26 cellular contexts compared by ENCODE assay signal in the genomic region with DNA sequence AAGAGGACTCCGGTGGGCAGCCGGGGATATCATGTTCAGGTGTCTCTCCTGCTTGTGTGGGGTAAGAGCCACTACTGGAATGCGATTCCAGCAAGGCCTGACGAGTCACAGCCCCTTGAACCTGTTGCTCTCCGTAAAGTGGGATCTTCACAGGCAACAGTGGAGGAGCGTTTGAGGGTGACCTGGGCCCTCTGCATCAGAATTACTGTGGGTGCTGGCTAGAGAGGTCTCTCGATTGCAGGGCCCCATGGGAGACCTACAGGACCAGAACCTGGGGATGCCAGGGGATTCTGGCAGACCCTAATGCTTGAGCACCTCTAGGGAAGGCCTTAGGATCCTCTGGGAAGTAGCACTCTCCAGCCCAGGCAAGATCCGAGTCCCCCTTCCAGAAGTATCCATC. TPM values are rescaled to one million over a fixed set of nuclear protein-coding genes. Genes with fewer than 3 reads are reported as not detected.
"Had no signal": no experiment of that assay in that cellular context is flagged by ENCODE, and none has a peak within 500 bp of the region (broad histone marks: within the 10 kb centered on the region; RNA-seq: fewer than 3 reads in every experiment).

No MANE protein-coding gene starts in this region.

- H3K27ac Mint-ChIP-seq: activated CD4-positive, alpha-beta memory T cell treated with anti-CD3 and anti-CD28 coated beads for 36 hours; activated CD4-positive, alpha-beta T cell treated with anti-CD3 and anti-CD28 coated beads, Interleukin-2, amount 10 ng/mL, durations not matched to agents 7 days and 5 days; activated naive CD4-positive, alpha-beta T cell treated with anti-CD3 and anti-CD28 coated beads for 36 hours; activated naive CD8-positive, alpha-beta T cell; brain had no signal

- H3K9me3 Mint-ChIP-seq: activated CD4-positive, alpha-beta memory T cell treated with anti-CD3 and anti-CD28 coated beads for 36 hours; activated CD4-positive, alpha-beta T cell treated with anti-CD3 and anti-CD28 coated beads, Interleukin-2, amount 10 ng/mL, durations not matched to agents 7 days and 5 days; activated naive CD4-positive, alpha-beta T cell treated with anti-CD3 and anti-CD28 coated beads for 36 hours; activated T-cell treated with anti-CD3 and anti-CD28 coated beads, Interleukin-2, amount 50 U/mL, for 4 hours; central memory CD8-positive, alpha-beta T cell had no signal

- H3K27me3 Mint-ChIP-seq: activated CD4-positive, alpha-beta memory T cell treated with anti-CD3 and anti-CD28 coated beads for 36 hours; activated CD4-positive, alpha-beta T cell treated with anti-CD3 and anti-CD28 coated beads, Interleukin-2, amount 10 ng/mL, durations not matched to agents 7 days and 5 days; activated naive CD8-positive, alpha-beta T cell; central memory CD8-positive, alpha-beta T cell had no signal

- DNase-seq: activated CD4-positive, alpha-beta memory T cell treated with anti-CD3 and anti-CD28 coated beads for 36 hours; activated CD4-positive, alpha-beta T cell treated with anti-CD3 and anti-CD28 coated beads, Interleukin-2, amount 10 ng/mL, durations not matched to agents 7 days and 5 days; activated CD4-positive, CD25-positive, alpha-beta regulatory T cell; activated CD8-positive, alpha-beta memory T cell treated with anti-CD3 and anti-CD28 coated beads for 24 hours; activated gamma-delta T cell; activated naive CD4-positive, alpha-beta T cell treated with anti-CD3 and anti-CD28 coated beads for 36 hours; activated T-cell treated with anti-CD3 and anti-CD28 coated beads, Interleukin-2, amount 50 U/mL, for 4 hours; amygdala; Kasumi-1; NCI-H1048; NCI-H146; NCI-H2029; NCI-H2107; NCI-H524; PC-3; SHP77 treated with DMSO at 0.1 percent for 48 hours; T-helper 2 cell; T1000 had no signal

- H3K4me3 Mint-ChIP-seq: activated CD4-positive, alpha-beta memory T cell treated with anti-CD3 and anti-CD28 coated beads for 36 hours; activated CD4-positive, alpha-beta T cell treated with anti-CD3 and anti-CD28 coated beads, Interleukin-2, amount 10 ng/mL, durations not matched to agents 7 days and 5 days; activated naive CD4-positive, alpha-beta T cell treated with anti-CD3 and anti-CD28 coated beads for 36 hours; activated naive CD8-positive, alpha-beta T cell; activated T-cell treated with anti-CD3 and anti-CD28 coated beads, Interleukin-2, amount 50 U/mL, for 4 hours; brain; central memory CD8-positive, alpha-beta T cell had no signal

- ATAC-seq: activated T-cell treated with anti-CD3 and anti-CD28 coated beads, Interleukin-2, amount 50 U/mL, for 4 hours; K562 had no signal

- H3K4me3 ChIP-seq: K562 had no signal

- FAIRE-seq: astrocyte, K562, RCC 7860, TTC549 had no signal

RNA-seq across cellular contexts. Expression of gene MGMT, which starts 4.4 kb away (rescaled TPM):
- total RNA-seq: M059J had no signal
